Comparison of ENCODE assay signal across 8 cellular contexts in genomic region chr16:4309833-4310266, GRCh38. TPM values are rescaled to one million over a fixed set of nuclear protein-coding genes. Genes with fewer than 3 reads are reported as not detected.
A peak's percentile ranks its signal among the peaks of the same experiment; 100 is the strongest.
DNase-seq lines count a peak whose midpoint lies in the region; TF ChIP-seq lines count a peak whose summit lies in the region.

No MANE protein-coding gene starts in this region.

- no peak overlapping the region for H3K4me3 ChIP-seq in colonic mucosa
- no peak overlapping the region for H3K4me3 ChIP-seq in liver (ENCODE audit: low read depth in 1 of 3, low read length in 3 of 3)
- H3K4me3 ChIP-seq in testis, result no peak overlapping the region

- H3K4me1 ChIP-seq in colonic mucosa (peaks cover 4% of the 10 kb centered on the region), liver (ENCODE audit: control insufficient read depth in 4 of 4, insufficient read depth in 4 of 4, low read length in 3 of 4) (peaks cover 2 to 24% (median 11%) of the 10 kb centered on the region in 4 donors), testis (peaks cover 6% of the 10 kb centered on the region)

- 50% methylated on average over 11 of the region's 11 CpGs for WGBS in liver
- 69 to 83% methylated on average over 8 to 11 of the region's 11 CpGs for WGBS in testis, 2 donors

- intact Hi-C loops in colonic mucosa (cut with DNase I), result no loop called here
- intact Hi-C loops in testis (cut with DNase I; ENCODE audit: low total_unique reads), result no loop called here

- H3K27ac ChIP-seq in VCaP (no peak overlapping the region), colonic mucosa (peak overlapping the region; percentile 8), liver (ENCODE audit: low read depth in 1 of 2, low read length in 2 of 2) (no peak overlapping the region), testis (no peak overlapping the region)

- TF ChIP-seq CTCF in VCaP (conservative IDR thresholded peaks at IDR 0.05) (peak; percentile 46), colonic mucosa (IDR thresholded peaks at IDR 0.05) (peak; percentile 50), liver (IDR thresholded peaks at IDR 0.05; ENCODE audit: low read depth, low read length, missing input control) (peak; percentile 57), testis (IDR thresholded peaks at IDR 0.05) (no peak)

- H3K9ac ChIP-seq in colonic mucosa (ENCODE audit: low read depth in 2 of 2, low read length in 2 of 2) (no peak overlapping the region), liver (ENCODE audit: low read depth in 1 of 2, low read length in 2 of 2) (no peak overlapping the region)

- DNase-seq in D341Med (ENCODE audit: low spot score), result peak; percentile 66
- peak; percentile 12 to 13 for DNase-seq in Kasumi-1 (lab: John Stamatoyannopoulos, UW)
- DNase-seq in colonic mucosa, result peak; percentile 62
- DNase-seq in testis, result peak; percentile 58
- DNase-seq in occipital lobe (lab: John Stamatoyannopoulos, UW), result no peak
- DNase-seq in NCI-H1694 treated with DMSO at 0.1 percent for 48 hours (lab: John Stamatoyannopoulos, UW), result no peak

- H3K27me3 ChIP-seq in colonic mucosa, result peaks cover 13% of the 10 kb centered on the region
- peaks cover 0 to 4% (median 0%) of the 10 kb centered on the region in 4 donors for H3K27me3 ChIP-seq in liver (ENCODE audit: control insufficient read depth in 4 of 4, insufficient read depth in 4 of 4, low read length in 3 of 4)
- no peaks in the 10 kb centered on the region for H3K27me3 ChIP-seq in testis

- no peaks in the 10 kb centered on the region for H3K36me3 ChIP-seq in colonic mucosa
- H3K36me3 ChIP-seq in liver (ENCODE audit: control insufficient read depth in 4 of 4, insufficient read depth in 3 of 4, low read depth in 1 of 4, low read length in 3 of 4), result no peaks in the 10 kb centered on the region
- H3K36me3 ChIP-seq in testis (ENCODE audit: low read depth, missing control alignments), result no peaks in the 10 kb centered on the region

- H3K9me3 ChIP-seq in colonic mucosa, result no peaks in the 10 kb centered on the region
- no peaks in the 10 kb centered on the region for H3K9me3 ChIP-seq in liver (ENCODE audit: control insufficient read depth in 4 of 4, low read length in 3 of 4)
- H3K9me3 ChIP-seq in testis, result no peaks in the 10 kb centered on the region

- TF ChIP-seq POLR2A in testis (IDR thresholded peaks at IDR 0.05), result no peak

- TF ChIP-seq RAD21 in liver (IDR thresholded peaks at IDR 0.05), result peak; percentile 37 to 72

TF ChIP-seq in liver, 16 proteins besides CTCF, POLR2A, EP300 and RAD21:
- no peak for TF ChIP-seq YY1 (IDR thresholded peaks at IDR 0.05)
- TF ChIP-seq, protein P1, sequence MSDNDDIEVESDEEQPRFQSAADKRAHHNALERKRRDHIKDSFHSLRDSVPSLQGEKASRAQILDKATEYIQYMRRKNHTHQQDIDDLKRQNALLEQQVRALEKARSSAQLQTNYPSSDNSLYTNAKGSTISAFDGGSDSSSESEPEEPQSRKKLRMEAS (IDR thresholded peaks at IDR 0.05), result no peak
- TF ChIP-seq EGR1 (IDR thresholded peaks at IDR 0.05; ENCODE audit: low read depth in 2 of 2), result no peak
- no peak for TF ChIP-seq HNF4A (conservative IDR thresholded peaks at IDR 0.05)
- TF ChIP-seq JUND (IDR thresholded peaks at IDR 0.05), result no peak
- no peak for TF ChIP-seq SP1 (IDR thresholded peaks at IDR 0.05)
TF ChIP-seq in liver: peak in this region for 0.

RNA-seq across cellular contexts. Expression of gene GLIS2, which starts 6.0 kb away (rescaled TPM):
- total RNA-seq in colonic mucosa, result 1 to 10 TPM in 1 of 2 donors, under 1 TPM in 1; 0.89 to 4.1 TPM
- total RNA-seq in liver, result 1 to 10 TPM; 1.0 to 1.2 TPM
- 1 to 10 TPM in 1 of 2 donors, under 1 TPM in 1; 0.68 to 1.4 TPM for polyA plus RNA-seq in liver
- total RNA-seq in testis, result 1 to 10 TPM; 4.8 to 6.7 TPM
- polyA plus RNA-seq in testis (ENCODE audit: insufficient read depth, low read depth, low replicate concordance), result 15.0 TPM
- total RNA-seq in occipital lobe, result 5.1 TPM

RNA-seq across cellular contexts. Expression of gene TFAP4, which starts 37.0 kb away (rescaled TPM):
- total RNA-seq in colonic mucosa, result 10 to 100 TPM in 1 of 2 donors, 1 to 10 TPM in 1; 5.4 to 15.4 TPM
- total RNA-seq in liver, result 1 to 10 TPM; 2.8 to 3.8 TPM
- 1 to 10 TPM; 1.5 to 3.5 TPM for polyA plus RNA-seq in liver
- total RNA-seq in testis, result 1 to 10 TPM; 3.1 to 4.8 TPM
- polyA plus RNA-seq in testis (ENCODE audit: insufficient read depth, low read depth, low replicate concordance), result 2.7 TPM
- total RNA-seq in occipital lobe, result 13.7 TPM

RNA-seq across cellular contexts. Expression of gene PAM16, which starts 41.3 kb away (rescaled TPM):
- total RNA-seq in colonic mucosa (10 to 100 TPM; 28.2 to 43.6 TPM), liver (10 to 100 TPM; 14.0 to 23.8 TPM), testis (100 to 1,000 TPM; 126 to 148 TPM), occipital lobe (21.2 TPM)
- polyA plus RNA-seq in liver (10 to 100 TPM; 35.3 to 70.5 TPM), testis (ENCODE audit: insufficient read depth, low read depth, low replicate concordance) (61.8 TPM)

Comparison
In these comparisons a context has a peak if more than half of its experiments do, and no peak if none do; other contexts are left out.
1. DNase-seq: peak in D341Med (single experiment), Kasumi-1 (2 of 2), colonic mucosa (single experiment) and testis (single experiment); none in occipital lobe (single experiment) and NCI-H1694 treated with DMSO at 0.1 percent for 48 hours (single experiment).
2. CTCF ChIP-seq: peak in VCaP (single experiment), colonic mucosa (single experiment) and liver (single experiment); none in testis (0 of 3).